17 cellular contexts compared by ENCODE assay signal in the genomic region with DNA sequence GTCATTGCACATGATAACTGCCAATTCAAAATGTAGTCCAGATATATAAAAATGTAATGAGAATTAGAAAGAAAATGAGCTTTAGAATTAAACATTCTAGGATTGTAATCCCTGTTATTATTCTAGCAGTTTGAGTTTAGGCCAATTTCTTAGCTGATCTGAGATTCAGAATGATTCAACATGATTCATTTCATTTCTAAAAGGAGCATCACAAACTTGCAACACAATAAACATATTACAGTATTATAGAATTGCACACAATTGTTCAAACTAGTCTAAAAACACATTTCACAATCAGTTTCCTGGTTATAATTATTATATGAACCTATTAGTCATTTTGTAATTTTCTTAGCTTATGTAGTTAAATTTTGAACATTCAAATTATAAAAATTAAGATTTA. TPM values are rescaled to one million over a fixed set of nuclear protein-coding genes. Genes with fewer than 3 reads are reported as not detected.
"Had no signal": no experiment of that assay in that cellular context is flagged by ENCODE, and none has a peak within 500 bp of the region (broad histone marks: within the 10 kb centered on the region; RNA-seq: fewer than 3 reads in every experiment).

No MANE protein-coding gene starts in this region.

- H3K9me3 ChIP-seq: thyroid gland, vagina had no signal

- ATAC-seq: left colon; stimulated activated naive CD8-positive, alpha-beta T cell treated with anti-CD3 and anti-CD28 coated beads, Interleukin-15, amount 100 ng/mL, for 72 hours had no signal

- H3K27me3 ChIP-seq: thyroid gland, vagina had no signal

- DNase-seq: activated CD4-positive, alpha-beta T cell treated with anti-CD3 and anti-CD28 coated beads, Interleukin-2, amount 50 U/mL, for 1 hour; activated effector memory CD4-positive, alpha-beta T cell treated with Interleukin-2 at 50 U/mL for 16 hours; activated T-cell treated with anti-CD3 and anti-CD28 coated beads, Interleukin-2, amount 50 U/mL, for 24 hours; anterior cingulate cortex; glutamatergic neuron; left colon; stimulated activated CD4-positive, alpha-beta T cell treated with anti-CD3 and anti-CD28 coated beads, Interleukin-2, amount 100 ng/mL, for 48 hours; stimulated activated naive CD8-positive, alpha-beta T cell treated with anti-CD3 and anti-CD28 coated beads, Interleukin-15, amount 100 ng/mL, for 72 hours; SW 1271; thyroid gland had no signal

- H3K4me3 ChIP-seq: thyroid gland, vagina had no signal

- H3K27ac Mint-ChIP-seq: activated naive CD8-positive, alpha-beta T cell; activated T-cell treated with anti-CD3 and anti-CD28 coated beads, Interleukin-2, amount 50 U/mL, for 24 hours; nephron; stimulated activated naive CD8-positive, alpha-beta T cell treated with anti-CD3 and anti-CD28 coated beads, Interleukin-15, amount 100 ng/mL, for 72 hours; T-helper 2 cell treated with Interferon-gamma antibody and Interleukin-4, amounts not matched to agents 5 μg/mL and 100 μg/mL, for 36 hours had no signal

- H3K4me3 Mint-ChIP-seq: activated naive CD8-positive, alpha-beta T cell; activated T-cell treated with anti-CD3 and anti-CD28 coated beads, Interleukin-2, amount 50 U/mL, for 24 hours; nephron; stimulated activated naive CD8-positive, alpha-beta T cell treated with anti-CD3 and anti-CD28 coated beads, Interleukin-15, amount 100 ng/mL, for 72 hours; T-helper 2 cell treated with Interferon-gamma antibody and Interleukin-4, amounts not matched to agents 5 μg/mL and 100 μg/mL, for 36 hours had no signal

- H3K27ac ChIP-seq: thyroid gland, vagina had no signal

- H3K36me3 ChIP-seq: thyroid gland, vagina had no signal

- H3K4me1 ChIP-seq: thyroid gland, vagina had no signal

- H3K4me1 Mint-ChIP-seq: nephron; stimulated activated naive CD8-positive, alpha-beta T cell treated with anti-CD3 and anti-CD28 coated beads, Interleukin-15, amount 100 ng/mL, for 72 hours had no signal

RNA-seq across cellular contexts. Expression of gene TSHB, which starts 43.3 kb away (rescaled TPM):
- total RNA-seq: left colon, mucosa of gallbladder, omental fat pad, pulmonary artery endothelial cell, thyroid gland, vagina had no signal
